11 cellular contexts compared by ENCODE assay signal in the genomic region with DNA sequence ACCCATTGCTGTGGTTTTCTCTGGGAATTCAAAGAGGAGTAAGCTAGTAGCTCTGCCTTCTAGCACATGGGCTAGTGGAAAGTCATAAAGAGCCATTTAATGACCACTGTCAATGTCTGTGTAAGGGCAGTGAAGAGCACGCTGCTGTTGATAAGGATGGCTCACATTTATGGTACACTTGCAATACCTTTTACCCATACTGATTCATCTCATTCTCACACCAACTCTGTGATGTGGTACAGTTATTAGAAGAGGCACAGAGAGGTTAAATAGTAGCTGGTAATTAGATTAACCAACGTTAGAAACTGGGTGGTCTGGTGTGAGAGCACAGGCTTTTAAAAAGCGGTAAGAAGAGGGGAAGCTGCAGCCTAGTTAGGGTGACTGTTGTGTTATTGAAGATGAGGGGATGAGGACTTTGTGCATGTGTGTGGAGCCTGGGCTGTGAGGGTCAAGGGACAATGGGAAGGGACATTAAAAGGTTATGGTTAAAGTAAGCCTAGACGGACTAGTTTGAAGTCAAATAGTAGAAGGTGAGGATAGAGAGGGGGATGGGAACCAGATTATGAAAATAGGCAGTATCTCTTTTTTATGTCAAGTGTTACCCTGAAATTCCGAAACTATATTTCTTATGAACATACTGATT.
DNase-seq lines count a peak whose midpoint lies in the region; ATAC-seq and TF ChIP-seq lines count a peak whose summit lies in the region.
"Had no signal": no experiment of that assay in that cellular context is flagged by ENCODE, and none has a peak within 500 bp of the region (broad histone marks: within the 10 kb centered on the region; RNA-seq: fewer than 3 reads in every experiment).

No MANE protein-coding gene starts in this region.

- peaks cover 6% of the 10 kb centered on the region for H3K9me3 Mint-ChIP-seq in activated T-cell treated with anti-CD3 and anti-CD28 coated beads, Interleukin-2, amount 50 U/mL, for 24 hours

- no peak for DNase-seq in activated T-cell treated with anti-CD3 and anti-CD28 coated beads, Interleukin-2, amount 50 U/mL, for 24 hours
- DNase-seq in activated T-cell treated with anti-CD3 and anti-CD28 coated beads, Interleukin-2, amount 50 U/mL, for 48 hours: no peak
- DNase-seq in coronary artery (ENCODE audit: low spot score) (no peak), HUDEP-2 (lab: John Stamatoyannopoulos, UW; ENCODE audit: unreplicated experiment in 76 of 76) (no peak)
- no peak for DNase-seq in stimulated activated naive CD4-positive, alpha-beta T cell treated with Interleukin-2 at 50 U/mL for 16 hours (lab: John Stamatoyannopoulos, UW)
- DNase-seq: NCI-H1417 treated with DMSO at 0.1 percent for 48 hours, NCI-H526 treated with DMSO at 0.1 percent for 48 hours, SHP77 treated with DMSO at 0.1 percent for 48 hours had no signal

- peak overlapping the region; percentile 26 to 28 for H3K27ac ChIP-seq in coronary artery
- H3K27ac ChIP-seq in stomach smooth muscle (ENCODE audit: low read length): peak overlapping the region; percentile 31

- H3K27me3 ChIP-seq in stomach smooth muscle (ENCODE audit: control insufficient read depth in 1 of 2, insufficient read depth in 2 of 2, low read length in 2 of 2): no peaks in the 10 kb centered on the region

- H3K4me1 Mint-ChIP-seq in activated T-cell treated with anti-CD3 and anti-CD28 coated beads, Interleukin-2, amount 50 U/mL, for 24 hours (ENCODE audit: low read depth): peaks cover 86% of the 10 kb centered on the region

- no peak overlapping the region for H3K4me3 Mint-ChIP-seq in activated T-cell treated with anti-CD3 and anti-CD28 coated beads, Interleukin-2, amount 50 U/mL, for 24 hours

- peak overlapping the region; percentile 63 for H3K27ac Mint-ChIP-seq in activated T-cell treated with anti-CD3 and anti-CD28 coated beads, Interleukin-2, amount 50 U/mL, for 24 hours

- H3K36me3 ChIP-seq in stomach smooth muscle (ENCODE audit: control insufficient read depth in 2 of 2, insufficient read depth in 2 of 2, low read length in 2 of 2): no peaks in the 10 kb centered on the region

- ATAC-seq in HG03342 (IDR thresholded peaks at IDR 0.05; ENCODE audit: unreplicated experiment): peak; percentile 36
- ATAC-seq in HG03159 (IDR thresholded peaks at IDR 0.05; ENCODE audit: unreplicated experiment): no peak

- TF ChIP-seq CTCF in coronary artery (IDR thresholded peaks at IDR 0.05): no peak

- H3K4me3 ChIP-seq in coronary artery: no peak overlapping the region
- no peak overlapping the region for H3K4me3 ChIP-seq in stomach smooth muscle (ENCODE audit: low read length in 2 of 2)

- no peaks in the 10 kb centered on the region for H3K9me3 ChIP-seq in stomach smooth muscle (ENCODE audit: control insufficient read depth in 2 of 2, low read length in 2 of 2)

- H3K27me3 Mint-ChIP-seq in activated T-cell treated with anti-CD3 and anti-CD28 coated beads, Interleukin-2, amount 50 U/mL, for 24 hours: no peaks in the 10 kb centered on the region

- peaks cover 79% of the 10 kb centered on the region for H3K36me3 Mint-ChIP-seq in activated T-cell treated with anti-CD3 and anti-CD28 coated beads, Interleukin-2, amount 50 U/mL, for 24 hours (ENCODE audit: low read depth)

- no peak overlapping the region for H3K9ac ChIP-seq in stomach smooth muscle (ENCODE audit: low read length in 2 of 2)

- peaks cover 21% of the 10 kb centered on the region for H3K4me1 ChIP-seq in stomach smooth muscle (ENCODE audit: control insufficient read depth, insufficient read depth, low read length)
